ENCODE assay signal across 18 cellular contexts in the genomic region with DNA sequence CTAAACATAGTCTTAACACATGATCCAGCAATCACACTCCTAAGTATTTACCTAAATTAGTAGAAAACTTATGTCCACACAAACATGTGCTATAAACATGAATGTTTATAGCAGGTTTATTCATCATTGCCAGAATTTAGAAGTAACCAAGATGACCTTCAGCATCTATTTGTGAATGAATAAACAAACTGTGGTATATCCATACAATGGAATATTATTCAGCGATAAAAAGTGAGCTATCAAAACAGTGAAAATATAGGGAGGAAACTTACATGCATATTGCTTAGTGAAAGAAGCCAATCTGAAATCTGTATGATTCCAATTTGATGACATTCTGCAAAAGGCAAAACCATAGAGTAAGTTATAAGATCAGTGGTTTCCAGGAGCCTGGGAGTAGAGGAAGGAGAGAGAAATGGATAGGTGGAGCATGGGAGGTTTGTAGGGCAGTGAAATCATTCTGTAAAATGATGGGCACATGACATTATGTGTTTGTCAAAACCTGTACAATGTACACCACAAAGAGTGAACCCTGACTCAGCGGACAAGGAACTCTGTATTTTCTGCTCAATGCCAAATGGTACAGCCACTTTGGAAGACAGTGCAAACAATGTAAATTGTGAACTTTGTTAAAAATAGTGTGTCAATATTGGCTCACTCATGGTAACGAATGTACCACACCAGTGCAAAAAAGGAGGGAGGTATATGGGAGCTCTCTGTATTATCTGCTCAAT.
"Had no signal": no experiment of that assay in that cellular context is flagged by ENCODE, and none has a peak within 500 bp of the region (broad histone marks: within the 10 kb centered on the region; RNA-seq: fewer than 3 reads in every experiment).

No MANE protein-coding gene starts in this region.

- ATAC-seq: activated CD8-positive, alpha-beta T cell treated with anti-CD3 and anti-CD28 coated beads, Interleukin-2, amount 10 ng/mL, durations not matched to agents 7 days and 5 days; heart right ventricle; natural killer cell treated with Interleukin-12 subunit alpha and Interleukin-12 subunit beta and Interleukin-15 and Interleukin-18, amount 100 ng/mL, for 72 hours; stimulated activated naive B cell treated with anti-CD40 and anti-IgM and Interleukin-4, amounts not matched to agents 10 μg/mL and 1 μg/mL and 100 μg/mL, for 72 hours had no signal

- DNase-seq: activated CD4-positive, alpha-beta T cell treated with anti-CD3 and anti-CD28 coated beads, Interleukin-2, amount 10 ng/mL, durations not matched to agents 24 days and 14 days; activated CD8-positive, alpha-beta T cell treated with anti-CD3 and anti-CD28 coated beads, Interleukin-2, amount 10 ng/mL, durations not matched to agents 7 days and 5 days; activated naive CD4-positive, alpha-beta T cell treated with anti-CD3 and anti-CD28 coated beads for 36 hours; activated T-cell treated with anti-CD3 and anti-CD28 coated beads, Interleukin-2, amount 50 U/mL, for 4 hours; cerebellar nuclear complex; effector CD8-positive, alpha-beta T cell; esophagus squamous epithelium; heart right ventricle; immature natural killer cell; retina; stimulated activated naive B cell treated with anti-CD40 and anti-IgM and Interleukin-4, amounts not matched to agents 10 μg/mL and 1 μg/mL and 100 μg/mL, for 72 hours; T1000 had no signal

- H3K4me3 ChIP-seq: esophagus squamous epithelium, heart right ventricle, lung, tibial nerve had no signal

- FAIRE-seq: endothelial cell of umbilical vein, urothelium cell line had no signal

- H3K27me3 ChIP-seq: esophagus squamous epithelium, heart right ventricle, tibial nerve had no signal

- H3K36me3 ChIP-seq: esophagus squamous epithelium, heart right ventricle, neutrophil, tibial nerve had no signal

- H3K27ac ChIP-seq: neutrophil had no signal

- H3K9me3 ChIP-seq: neutrophil had no signal
